In the genomic region with DNA sequence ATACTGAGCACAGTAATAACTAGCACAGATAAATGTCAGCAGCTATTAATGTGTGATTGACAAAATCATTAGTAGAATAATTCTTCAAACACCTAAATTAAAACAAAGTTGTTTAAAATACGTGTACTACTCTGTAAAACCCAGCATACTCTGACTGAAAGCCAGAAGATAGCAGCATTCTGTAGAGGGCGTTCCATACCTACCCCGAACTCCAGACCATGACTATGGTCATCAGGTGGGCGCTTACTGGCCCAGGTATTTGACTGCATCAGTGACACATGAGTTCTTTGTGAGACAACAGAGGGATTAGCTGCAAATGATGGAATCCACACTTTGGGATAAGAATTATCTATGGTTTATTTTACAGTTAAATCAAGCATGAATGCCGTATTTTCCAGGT, we compare ENCODE assay signal across 9 cellular contexts.
"Had no signal": no experiment of that assay in that cellular context is flagged by ENCODE, and none has a peak within 500 bp of the region (broad histone marks: within the 10 kb centered on the region; RNA-seq: fewer than 3 reads in every experiment).

No MANE protein-coding gene starts in this region.

- DNase-seq: H9, HCEC 1CT, Kasumi-1, KG1 had no signal

- ATAC-seq: GM23338, HepG2 had no signal

- H3K27ac ChIP-seq: HL-60 had no signal

- FAIRE-seq: H1, H54, HepG2 had no signal

- H3K4me2 ChIP-seq: GM23338 had no signal

- H3K4me3 ChIP-seq: GM23338 had no signal
